Comparison of ENCODE assay signal across 11 cellular contexts in the genomic region with DNA sequence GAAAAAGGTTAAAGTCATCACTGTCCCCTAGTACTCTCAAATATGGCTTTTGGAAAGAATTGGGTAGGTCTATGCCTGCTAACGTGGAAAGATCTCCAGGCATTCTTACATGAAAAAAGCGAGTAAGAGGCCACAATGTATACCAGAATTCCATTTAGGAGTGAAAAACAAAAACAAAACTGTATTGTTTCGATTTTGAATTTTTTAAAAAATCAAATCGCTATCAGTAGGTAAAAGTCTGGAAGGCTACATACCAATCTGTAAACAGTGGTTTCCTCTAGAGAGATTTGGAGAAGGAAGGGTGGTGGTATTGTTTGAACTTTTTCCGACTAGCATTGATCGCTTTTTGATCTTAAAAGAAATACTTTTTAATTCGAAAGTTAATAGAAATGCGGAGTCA. TPM values are rescaled to one million over a fixed set of nuclear protein-coding genes. Genes with fewer than 3 reads are reported as not detected.
DNase-seq lines count a peak whose midpoint lies in the region; ATAC-seq and TF ChIP-seq lines count a peak whose summit lies in the region.
"Had no signal": no experiment of that assay in that cellular context is flagged by ENCODE, and none has a peak within 500 bp of the region (broad histone marks: within the 10 kb centered on the region; RNA-seq: fewer than 3 reads in every experiment).

No MANE protein-coding gene starts in this region.

- H3K36me3 ChIP-seq in hepatocyte (replicated peaks; ENCODE audit: insufficient read depth, low read depth), result no peaks in the 10 kb centered on the region

- H3K36me3 Mint-ChIP-seq in activated T-cell treated with anti-CD3 and anti-CD28 coated beads, Interleukin-2, amount 50 U/mL, for 72 hours (ENCODE audit: insufficient read depth in 2 of 2), result peaks cover 0 to 2% of the 10 kb centered on the region in 2 donors
- no peaks in the 10 kb centered on the region for H3K36me3 Mint-ChIP-seq in activated T-helper 1 cell treated with anti-CD3 and anti-CD28 coated beads, Interleukin-12 subunit alpha, Interleukin-12 subunit beta, Interleukin-2, Interleukin-4 antibody, amounts not matched to agents 30 ng/mL and 10 ng/mL and 1 ng/mL, durations not matched to agents 14 hours and 24 hours and 36 hours (ENCODE audit: low read depth)
- H3K36me3 Mint-ChIP-seq in stimulated activated memory B cell treated with anti-CD40 and anti-IgM and Interleukin-4, amounts not matched to agents 10 μg/mL and 1 μg/mL and 100 μg/mL, for 72 hours, result no peaks in the 10 kb centered on the region

- H3K27me3 ChIP-seq in hepatocyte, result peaks cover 60% of the 10 kb centered on the region

- 16% methylated on average over 8 of the region's 8 CpGs for WGBS in hepatocyte (ENCODE audit: low lambda C conversion rate, missing lambda C conversion rate)

- no peak for DNase-seq in activated T-cell treated with anti-CD3 and anti-CD28 coated beads, Interleukin-2, amount 50 U/mL, for 72 hours
- DNase-seq in activated T-cell treated with anti-CD3 and anti-CD28 coated beads for 4 hours, result no peak
- DNase-seq in activated T-helper 1 cell treated with anti-CD3 and anti-CD28 coated beads, Interleukin-12 subunit alpha, Interleukin-12 subunit beta, Interleukin-2, Interleukin-4 antibody, amounts not matched to agents 30 ng/mL and 10 ng/mL and 1 ng/mL, durations not matched to agents 14 hours and 24 hours and 36 hours (ENCODE audit: low spot score), result no peak
- no peak for DNase-seq in hepatocyte (ENCODE audit: low spot score)
- no peak for DNase-seq in amygdala (lab: John Stamatoyannopoulos, UW)
- DNase-seq in NCI-H146 treated with DMSO at 0.1 percent for 48 hours (lab: John Stamatoyannopoulos, UW; ENCODE audit: unreplicated experiment), result no peak
- DNase-seq in OCI-M2 (lab: John Stamatoyannopoulos, UW; ENCODE audit: unreplicated experiment), result no peak
- DNase-seq: cortex of kidney, NCI-H1694 treated with DMSO at 0.1 percent for 48 hours had no signal

- H3K4me3 Mint-ChIP-seq in activated T-cell treated with anti-CD3 and anti-CD28 coated beads, Interleukin-2, amount 50 U/mL, for 72 hours, result peak overlapping the region; percentile 67 to 87
- peak overlapping the region; percentile 44 for H3K4me3 Mint-ChIP-seq in activated T-helper 1 cell treated with anti-CD3 and anti-CD28 coated beads, Interleukin-12 subunit alpha, Interleukin-12 subunit beta, Interleukin-2, Interleukin-4 antibody, amounts not matched to agents 30 ng/mL and 10 ng/mL and 1 ng/mL, durations not matched to agents 14 hours and 24 hours and 36 hours
- H3K4me3 Mint-ChIP-seq in stimulated activated memory B cell treated with anti-CD40 and anti-IgM and Interleukin-4, amounts not matched to agents 10 μg/mL and 1 μg/mL and 100 μg/mL, for 72 hours, result peak overlapping the region; percentile 61

- H3K9me2 ChIP-seq in hepatocyte (replicated peaks; ENCODE audit: insufficient read depth), result no peaks in the 10 kb centered on the region

- no peak overlapping the region for H3K27ac ChIP-seq in hepatocyte
- H3K27ac ChIP-seq: VCaP had no signal

- no peaks in the 10 kb centered on the region for H3K9me3 ChIP-seq in hepatocyte (ENCODE audit: low read depth)

- H3K9me3 Mint-ChIP-seq in activated T-cell treated with anti-CD3 and anti-CD28 coated beads, Interleukin-2, amount 50 U/mL, for 72 hours, result no peaks in the 10 kb centered on the region
- H3K9me3 Mint-ChIP-seq in activated T-helper 1 cell treated with anti-CD3 and anti-CD28 coated beads, Interleukin-12 subunit alpha, Interleukin-12 subunit beta, Interleukin-2, Interleukin-4 antibody, amounts not matched to agents 30 ng/mL and 10 ng/mL and 1 ng/mL, durations not matched to agents 14 hours and 24 hours and 36 hours, result no peaks in the 10 kb centered on the region
- H3K9me3 Mint-ChIP-seq in stimulated activated memory B cell treated with anti-CD40 and anti-IgM and Interleukin-4, amounts not matched to agents 10 μg/mL and 1 μg/mL and 100 μg/mL, for 72 hours, result no peaks in the 10 kb centered on the region

- no peaks in the 10 kb centered on the region for H4K20me1 ChIP-seq in hepatocyte (ENCODE audit: insufficient read depth, poor library complexity, severe bottlenecking)

- no peak for ATAC-seq in activated T-cell treated with anti-CD3 and anti-CD28 coated beads, Interleukin-2, amount 50 U/mL, for 72 hours (replicated peaks in 1 of 2)
- ATAC-seq in stimulated activated memory B cell treated with anti-CD40 and anti-IgM and Interleukin-4, amounts not matched to agents 10 μg/mL and 1 μg/mL and 100 μg/mL, for 72 hours, result no peak

- H3K79me2 ChIP-seq in hepatocyte, result no peaks in the 10 kb centered on the region

- H2AFZ ChIP-seq in hepatocyte, result no peak overlapping the region

- H3K4me1 ChIP-seq in hepatocyte (ENCODE audit: insufficient read depth), result no peaks in the 10 kb centered on the region

- no peaks in the 10 kb centered on the region for H3K4me1 Mint-ChIP-seq in activated T-cell treated with anti-CD3 and anti-CD28 coated beads, Interleukin-2, amount 50 U/mL, for 72 hours (ENCODE audit: low read depth)
- H3K4me1 Mint-ChIP-seq in activated T-helper 1 cell treated with anti-CD3 and anti-CD28 coated beads, Interleukin-12 subunit alpha, Interleukin-12 subunit beta, Interleukin-2, Interleukin-4 antibody, amounts not matched to agents 30 ng/mL and 10 ng/mL and 1 ng/mL, durations not matched to agents 14 hours and 24 hours and 36 hours (ENCODE audit: low read depth), result peaks cover 5% of the 10 kb centered on the region
- H3K4me1 Mint-ChIP-seq in stimulated activated memory B cell treated with anti-CD40 and anti-IgM and Interleukin-4, amounts not matched to agents 10 μg/mL and 1 μg/mL and 100 μg/mL, for 72 hours, result peaks cover 8% of the 10 kb centered on the region

- TF ChIP-seq CTCF in hepatocyte (IDR thresholded peaks at IDR 0.05; ENCODE audit: poor library complexity), result no peak

- intact Hi-C loops in activated T-helper 1 cell treated with anti-CD3 and anti-CD28 coated beads, Interleukin-12 subunit alpha, Interleukin-12 subunit beta, Interleukin-2, Interleukin-4 antibody, amounts not matched to agents 30 ng/mL and 10 ng/mL and 1 ng/mL, durations not matched to agents 14 hours and 24 hours and 36 hours (cut with micrococcal nuclease), result no loop called here

- peak overlapping the region; percentile 21 for H3K4me3 ChIP-seq in hepatocyte

- peak overlapping the region; percentile 89 for H3K4me2 ChIP-seq in hepatocyte

- peaks cover 82% of the 10 kb centered on the region for H3K27me3 Mint-ChIP-seq in activated T-cell treated with anti-CD3 and anti-CD28 coated beads, Interleukin-2, amount 50 U/mL, for 72 hours (ENCODE audit: low read depth)
- peaks cover 55% of the 10 kb centered on the region for H3K27me3 Mint-ChIP-seq in activated T-helper 1 cell treated with anti-CD3 and anti-CD28 coated beads, Interleukin-12 subunit alpha, Interleukin-12 subunit beta, Interleukin-2, Interleukin-4 antibody, amounts not matched to agents 30 ng/mL and 10 ng/mL and 1 ng/mL, durations not matched to agents 14 hours and 24 hours and 36 hours (ENCODE audit: insufficient read depth)
- H3K27me3 Mint-ChIP-seq in stimulated activated memory B cell treated with anti-CD40 and anti-IgM and Interleukin-4, amounts not matched to agents 10 μg/mL and 1 μg/mL and 100 μg/mL, for 72 hours, result peaks cover 55% of the 10 kb centered on the region

- H3K27ac Mint-ChIP-seq in activated T-cell treated with anti-CD3 and anti-CD28 coated beads, Interleukin-2, amount 50 U/mL, for 72 hours, result no peak overlapping the region
- H3K27ac Mint-ChIP-seq in activated T-helper 1 cell treated with anti-CD3 and anti-CD28 coated beads, Interleukin-12 subunit alpha, Interleukin-12 subunit beta, Interleukin-2, Interleukin-4 antibody, amounts not matched to agents 30 ng/mL and 10 ng/mL and 1 ng/mL, durations not matched to agents 14 hours and 24 hours and 36 hours, result no peak overlapping the region
- no peak overlapping the region for H3K27ac Mint-ChIP-seq in stimulated activated memory B cell treated with anti-CD40 and anti-IgM and Interleukin-4, amounts not matched to agents 10 μg/mL and 1 μg/mL and 100 μg/mL, for 72 hours

RNA-seq across cellular contexts. Expression of gene RRAGC, which starts 55.9 kb away (rescaled TPM):
- total RNA-seq in activated T-cell treated with anti-CD3 and anti-CD28 coated beads, Interleukin-2, amount 50 U/mL, for 72 hours, result 10 to 100 TPM; 22.1 to 27.4 TPM
- 12.9 and 13.4 TPM in 2 replicates for total RNA-seq in activated T-helper 1 cell treated with anti-CD3 and anti-CD28 coated beads, Interleukin-12 subunit alpha, Interleukin-12 subunit beta, Interleukin-2, Interleukin-4 antibody, amounts not matched to agents 30 ng/mL and 10 ng/mL and 1 ng/mL, durations not matched to agents 14 hours and 24 hours and 36 hours
- 28.0 and 36.6 TPM in 2 replicates for total RNA-seq in hepatocyte
- 21.7 and 26.3 TPM in 2 replicates for polyA plus RNA-seq in hepatocyte
